In genomic region chr2:43000242-43001054, GRCh38 we compare ENCODE assay signal across 1 cellular context.
A peak's percentile ranks its signal among the peaks of the same experiment; 100 is the strongest.
TF ChIP-seq lines count a peak whose summit lies in the region.

No MANE protein-coding gene starts in this region.

TF ChIP-seq in HepG2, 621 proteins besides CTCF, POLR2A, EP300 and RAD21 (continued from another document and continues in another):
- TF ChIP-seq ZNF513 (CRISPR knock-in tag; conservative IDR thresholded peaks at IDR 0.05): no peak
- peak; percentile 54; the same call in 1 of the 2 replicates for TF ChIP-seq ARNT2 (CRISPR knock-in tag; IDR thresholded peaks at IDR 0.05; ENCODE audit: low read depth)
- TF ChIP-seq, protein P1, sequence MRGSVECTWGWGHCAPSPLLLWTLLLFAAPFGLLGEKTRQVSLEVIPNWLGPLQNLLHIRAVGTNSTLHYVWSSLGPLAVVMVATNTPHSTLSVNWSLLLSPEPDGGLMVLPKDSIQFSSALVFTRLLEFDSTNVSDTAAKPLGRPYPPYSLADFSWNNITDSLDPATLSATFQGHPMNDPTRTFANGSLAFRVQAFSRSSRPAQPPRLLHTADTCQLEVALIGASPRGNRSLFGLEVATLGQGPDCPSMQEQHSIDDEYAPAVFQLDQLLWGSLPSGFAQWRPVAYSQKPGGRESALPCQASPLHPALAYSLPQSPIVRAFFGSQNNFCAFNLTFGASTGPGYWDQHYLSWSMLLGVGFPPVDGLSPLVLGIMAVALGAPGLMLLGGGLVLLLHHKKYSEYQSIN (CRISPR knock-in tag; IDR thresholded peaks at IDR 0.05; ENCODE audit: borderline replicate concordance): no peak; the same call in 1 of the 2 replicates
- TF ChIP-seq MBNL3 (CRISPR knock-in tag; conservative IDR thresholded peaks at IDR 0.05): no peak
- peak; percentile 67; the same call in 1 of the 2 replicates for TF ChIP-seq ZNF556 (CRISPR knock-in tag; IDR thresholded peaks at IDR 0.05; ENCODE audit: borderline replicate concordance)
- TF ChIP-seq DMAP1 (CRISPR knock-in tag; IDR thresholded peaks at IDR 0.05): no peak
- no peak for TF ChIP-seq RARG (CRISPR knock-in tag; IDR thresholded peaks at IDR 0.05; ENCODE audit: low read depth)
- peak; percentile 67 for TF ChIP-seq AGO1 (IDR thresholded peaks at IDR 0.05; ENCODE audit: low read depth, low read length, poor library complexity, severe bottlenecking)
- TF ChIP-seq ZNF24 (IDR thresholded peaks at IDR 0.05): no peak
- no peak for TF ChIP-seq SIN3B (IDR thresholded peaks at IDR 0.05; ENCODE audit: low read length)
- TF ChIP-seq ARID2 (CRISPR knock-in tag; IDR thresholded peaks at IDR 0.05; ENCODE audit: borderline replicate concordance): no peak
- TF ChIP-seq TP53 (CRISPR knock-in tag; conservative IDR thresholded peaks at IDR 0.05): no peak
- no peak for TF ChIP-seq ZSCAN5A (CRISPR knock-in tag; IDR thresholded peaks at IDR 0.05; ENCODE audit: borderline replicate concordance)
- TF ChIP-seq, protein P2, sequence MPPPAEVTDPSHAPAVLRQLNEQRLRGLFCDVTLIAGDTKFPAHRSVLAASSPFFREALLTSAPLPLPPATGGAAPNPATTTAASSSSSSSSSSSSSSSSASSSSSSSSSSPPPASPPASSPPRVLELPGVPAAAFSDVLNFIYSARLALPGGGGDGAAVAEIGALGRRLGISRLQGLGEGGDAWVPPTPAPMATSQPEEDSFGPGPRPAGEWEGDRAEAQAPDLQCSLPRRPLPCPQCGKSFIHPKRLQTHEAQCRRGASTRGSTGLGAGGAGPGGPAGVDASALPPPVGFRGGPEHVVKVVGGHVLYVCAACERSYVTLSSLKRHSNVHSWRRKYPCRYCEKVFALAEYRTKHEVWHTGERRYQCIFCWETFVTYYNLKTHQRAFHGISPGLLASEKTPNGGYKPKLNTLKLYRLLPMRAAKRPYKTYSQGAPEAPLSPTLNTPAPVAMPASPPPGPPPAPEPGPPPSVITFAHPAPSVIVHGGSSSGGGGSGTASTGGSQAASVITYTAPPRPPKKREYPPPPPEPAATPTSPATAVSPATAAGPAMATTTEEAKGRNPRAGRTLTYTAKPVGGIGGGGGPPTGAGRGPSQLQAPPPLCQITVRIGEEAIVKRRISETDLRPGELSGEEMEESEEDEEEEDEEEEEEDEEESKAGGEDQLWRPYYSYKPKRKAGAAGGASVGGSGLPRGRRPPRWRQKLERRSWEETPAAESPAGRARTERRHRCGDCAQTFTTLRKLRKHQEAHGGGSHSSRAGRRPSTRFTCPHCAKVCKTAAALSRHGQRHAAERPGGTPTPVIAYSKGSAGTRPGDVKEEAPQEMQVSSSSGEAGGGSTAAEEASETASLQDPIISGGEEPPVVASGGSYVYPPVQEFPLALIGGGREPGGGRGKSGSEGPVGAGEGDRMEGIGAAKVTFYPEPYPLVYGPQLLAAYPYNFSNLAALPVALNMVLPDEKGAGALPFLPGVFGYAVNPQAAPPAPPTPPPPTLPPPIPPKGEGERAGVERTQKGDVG (CRISPR knock-in tag; IDR thresholded peaks at IDR 0.05; ENCODE audit: borderline replicate concordance): peak; percentile 91; the same call in 1 of the 2 replicates
- TF ChIP-seq, protein P3, sequence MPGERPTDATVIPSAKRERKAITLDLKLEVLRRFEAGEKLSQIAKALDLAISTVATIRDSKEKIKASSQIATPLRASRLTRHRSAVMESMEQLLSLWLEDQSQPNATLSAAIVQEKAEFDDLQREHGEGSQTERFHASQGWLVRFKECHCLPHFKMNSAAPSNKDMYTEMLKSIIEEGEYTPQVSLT (CRISPR knock-in tag; IDR thresholded peaks at IDR 0.05; ENCODE audit: borderline replicate concordance, low read depth): no peak
- no peak for TF ChIP-seq SMARCC2 (IDR thresholded peaks at IDR 0.05)
- peak; percentile 55 for TF ChIP-seq SAP130 (CRISPR knock-in tag; IDR thresholded peaks at IDR 0.05; ENCODE audit: low read depth)
- peak; percentile 92; the same call in 1 of the 2 replicates for TF ChIP-seq ZNF468 (CRISPR knock-in tag; IDR thresholded peaks at IDR 0.05)
- peak; percentile 55; the same call in 1 of the 2 replicates for TF ChIP-seq ZNF563 (CRISPR knock-in tag; IDR thresholded peaks at IDR 0.05)
- TF ChIP-seq REL (CRISPR knock-in tag; conservative IDR thresholded peaks at IDR 0.05): peak; percentile 80; the same call in 1 of the 2 replicates
- TF ChIP-seq TMF1 (CRISPR knock-in tag; IDR thresholded peaks at IDR 0.05; ENCODE audit: low read depth): 0 out of 2 replicates have a peak, but pooled peaks have one; percentile 45
- no peak for TF ChIP-seq ZNF354B (CRISPR knock-in tag; IDR thresholded peaks at IDR 0.05)
- TF ChIP-seq, protein P4, sequence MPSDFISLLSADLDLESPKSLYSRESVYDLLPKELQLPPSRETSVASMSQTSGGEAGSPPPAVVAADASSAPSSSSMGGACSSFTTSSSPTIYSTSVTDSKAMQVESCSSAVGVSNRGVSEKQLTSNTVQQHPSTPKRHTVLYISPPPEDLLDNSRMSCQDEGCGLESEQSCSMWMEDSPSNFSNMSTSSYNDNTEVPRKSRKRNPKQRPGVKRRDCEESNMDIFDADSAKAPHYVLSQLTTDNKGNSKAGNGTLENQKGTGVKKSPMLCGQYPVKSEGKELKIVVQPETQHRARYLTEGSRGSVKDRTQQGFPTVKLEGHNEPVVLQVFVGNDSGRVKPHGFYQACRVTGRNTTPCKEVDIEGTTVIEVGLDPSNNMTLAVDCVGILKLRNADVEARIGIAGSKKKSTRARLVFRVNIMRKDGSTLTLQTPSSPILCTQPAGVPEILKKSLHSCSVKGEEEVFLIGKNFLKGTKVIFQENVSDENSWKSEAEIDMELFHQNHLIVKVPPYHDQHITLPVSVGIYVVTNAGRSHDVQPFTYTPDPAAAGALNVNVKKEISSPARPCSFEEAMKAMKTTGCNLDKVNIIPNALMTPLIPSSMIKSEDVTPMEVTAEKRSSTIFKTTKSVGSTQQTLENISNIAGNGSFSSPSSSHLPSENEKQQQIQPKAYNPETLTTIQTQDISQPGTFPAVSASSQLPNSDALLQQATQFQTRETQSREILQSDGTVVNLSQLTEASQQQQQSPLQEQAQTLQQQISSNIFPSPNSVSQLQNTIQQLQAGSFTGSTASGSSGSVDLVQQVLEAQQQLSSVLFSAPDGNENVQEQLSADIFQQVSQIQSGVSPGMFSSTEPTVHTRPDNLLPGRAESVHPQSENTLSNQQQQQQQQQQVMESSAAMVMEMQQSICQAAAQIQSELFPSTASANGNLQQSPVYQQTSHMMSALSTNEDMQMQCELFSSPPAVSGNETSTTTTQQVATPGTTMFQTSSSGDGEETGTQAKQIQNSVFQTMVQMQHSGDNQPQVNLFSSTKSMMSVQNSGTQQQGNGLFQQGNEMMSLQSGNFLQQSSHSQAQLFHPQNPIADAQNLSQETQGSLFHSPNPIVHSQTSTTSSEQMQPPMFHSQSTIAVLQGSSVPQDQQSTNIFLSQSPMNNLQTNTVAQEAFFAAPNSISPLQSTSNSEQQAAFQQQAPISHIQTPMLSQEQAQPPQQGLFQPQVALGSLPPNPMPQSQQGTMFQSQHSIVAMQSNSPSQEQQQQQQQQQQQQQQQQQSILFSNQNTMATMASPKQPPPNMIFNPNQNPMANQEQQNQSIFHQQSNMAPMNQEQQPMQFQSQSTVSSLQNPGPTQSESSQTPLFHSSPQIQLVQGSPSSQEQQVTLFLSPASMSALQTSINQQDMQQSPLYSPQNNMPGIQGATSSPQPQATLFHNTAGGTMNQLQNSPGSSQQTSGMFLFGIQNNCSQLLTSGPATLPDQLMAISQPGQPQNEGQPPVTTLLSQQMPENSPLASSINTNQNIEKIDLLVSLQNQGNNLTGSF (CRISPR knock-in tag; IDR thresholded peaks at IDR 0.05): 0 out of 2 replicates have a peak, but pooled peaks have one; percentile 45
- TF ChIP-seq, protein P5, sequence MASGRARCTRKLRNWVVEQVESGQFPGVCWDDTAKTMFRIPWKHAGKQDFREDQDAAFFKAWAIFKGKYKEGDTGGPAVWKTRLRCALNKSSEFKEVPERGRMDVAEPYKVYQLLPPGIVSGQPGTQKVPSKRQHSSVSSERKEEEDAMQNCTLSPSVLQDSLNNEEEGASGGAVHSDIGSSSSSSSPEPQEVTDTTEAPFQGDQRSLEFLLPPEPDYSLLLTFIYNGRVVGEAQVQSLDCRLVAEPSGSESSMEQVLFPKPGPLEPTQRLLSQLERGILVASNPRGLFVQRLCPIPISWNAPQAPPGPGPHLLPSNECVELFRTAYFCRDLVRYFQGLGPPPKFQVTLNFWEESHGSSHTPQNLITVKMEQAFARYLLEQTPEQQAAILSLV (CRISPR knock-in tag; IDR thresholded peaks at IDR 0.05; ENCODE audit: borderline replicate concordance): 0 out of 2 replicates have a peak, but pooled peaks have one; percentile 15
- no peak for TF ChIP-seq ZNF362 (CRISPR knock-in tag; IDR thresholded peaks at IDR 0.05; ENCODE audit: borderline replicate concordance)
- TF ChIP-seq ZSCAN25 (CRISPR knock-in tag; IDR thresholded peaks at IDR 0.05): no peak
- no peak for TF ChIP-seq ZNF574 (CRISPR knock-in tag; IDR thresholded peaks at IDR 0.05)
- TF ChIP-seq ZNF276 (CRISPR knock-in tag; IDR thresholded peaks at IDR 0.05; ENCODE audit: low read depth): 0 out of 2 replicates have a peak, but pooled peaks have one; percentile 73
- no peak for TF ChIP-seq MXD4 (CRISPR knock-in tag; IDR thresholded peaks at IDR 0.05)
- TF ChIP-seq, protein P6, sequence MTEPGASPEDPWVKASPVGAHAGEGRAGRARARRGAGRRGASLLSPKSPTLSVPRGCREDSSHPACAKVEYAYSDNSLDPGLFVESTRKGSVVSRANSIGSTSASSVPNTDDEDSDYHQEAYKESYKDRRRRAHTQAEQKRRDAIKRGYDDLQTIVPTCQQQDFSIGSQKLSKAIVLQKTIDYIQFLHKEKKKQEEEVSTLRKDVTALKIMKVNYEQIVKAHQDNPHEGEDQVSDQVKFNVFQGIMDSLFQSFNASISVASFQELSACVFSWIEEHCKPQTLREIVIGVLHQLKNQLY (CRISPR knock-in tag; IDR thresholded peaks at IDR 0.05): 0 out of 2 replicates have a peak, but pooled peaks have one; percentile 30
- TF ChIP-seq U2AF2 (IDR thresholded peaks at IDR 0.05; ENCODE audit: low read depth, low read length): no peak
- no peak for TF ChIP-seq KLF16 (CRISPR knock-in tag; IDR thresholded peaks at IDR 0.05)
- no peak for TF ChIP-seq HNF4A (CRISPR knock-in tag; IDR thresholded peaks at IDR 0.05)
